ENCODE assay signal across 26 cellular contexts in genomic region chr5:133469846-133470245, GRCh38.
"Had no signal": no experiment of that assay in that cellular context is flagged by ENCODE, and none has a peak within 500 bp of the region (broad histone marks: within the 10 kb centered on the region; RNA-seq: fewer than 3 reads in every experiment).

No MANE protein-coding gene starts in this region.

- DNase-seq: activated CD4-positive, alpha-beta T cell treated with anti-CD3 and anti-CD28 coated beads for 4 hours; activated CD4-positive, alpha-beta T cell treated with anti-CD3 and anti-CD28 coated beads, Interleukin-2, amount 50 U/mL, for 4 hours; activated naive CD4-positive, alpha-beta T cell; activated T-cell treated with anti-CD3 and anti-CD28 coated beads for 4 hours; activated T-cell treated with anti-CD3 and anti-CD28 coated beads, Interleukin-2, amount 50 U/mL, for 72 hours; aorta; body of pancreas; cerebellar nuclear complex; cortex of kidney; hippocampal formation; left lung; lower lobe of right lung; mesenchymal stem cell; mucosa of descending colon; right lobe of liver; stimulated activated CD4-positive, alpha-beta T cell treated with anti-CD3 and anti-CD28 coated beads, Interleukin-2, amount 100 ng/mL, for 48 hours; stimulated activated naive CD8-positive, alpha-beta T cell treated with anti-CD3 and anti-CD28 coated beads, Interleukin-15, Interleukin-2, amounts not matched to agents 100 U/mL and 50 U/mL, for 24 hours; T-cell; upper lobe of left lung had no signal

- H3K27ac Mint-ChIP-seq: activated naive CD8-positive, alpha-beta T cell; activated T-cell treated with anti-CD3 and anti-CD28 coated beads, Interleukin-2, amount 50 U/mL, for 72 hours; nephron; T-helper 2 cell treated with Interferon-gamma antibody and Interleukin-4, amounts not matched to agents 5 μg/mL and 100 μg/mL, for 36 hours had no signal

- H3K4me3 Mint-ChIP-seq: activated naive CD8-positive, alpha-beta T cell; activated T-cell treated with anti-CD3 and anti-CD28 coated beads, Interleukin-2, amount 50 U/mL, for 72 hours; nephron; T-cell; T-helper 2 cell treated with Interferon-gamma antibody and Interleukin-4, amounts not matched to agents 5 μg/mL and 100 μg/mL, for 36 hours had no signal

- FAIRE-seq: endothelial cell of umbilical vein had no signal

- H3K27ac ChIP-seq: body of pancreas, gastroesophageal sphincter, left lung, lower lobe of right lung, neutrophil, right lobe of liver, upper lobe of left lung, VCaP had no signal

- H3K9me3 Mint-ChIP-seq: activated T-cell treated with anti-CD3 and anti-CD28 coated beads, Interleukin-2, amount 50 U/mL, for 72 hours; nephron; T-cell; T-helper 2 cell treated with Interferon-gamma antibody and Interleukin-4, amounts not matched to agents 5 μg/mL and 100 μg/mL, for 36 hours had no signal

- H3K36me3 Mint-ChIP-seq: activated naive CD8-positive, alpha-beta T cell; T-cell had no signal
